In the genomic region with DNA sequence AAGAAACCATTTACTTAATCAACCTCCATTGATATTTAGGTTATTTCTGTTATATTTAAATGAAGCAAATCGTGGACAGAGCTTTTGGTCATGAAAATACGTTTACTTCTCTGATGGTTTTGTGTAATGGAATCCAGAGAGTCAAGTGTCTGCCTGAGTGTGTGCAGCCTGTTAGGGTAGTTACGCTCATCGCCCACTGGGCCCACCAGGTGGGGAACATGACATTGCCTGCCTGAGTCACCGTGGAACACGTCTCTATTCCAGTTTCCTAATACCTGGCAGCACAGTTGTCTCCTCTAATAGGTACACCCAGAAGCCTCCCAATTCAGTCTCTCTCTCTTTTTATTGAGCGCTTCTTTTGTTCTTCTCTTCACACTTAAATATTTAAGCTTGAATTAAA, we compare ENCODE assay signal across 1 cellular context.
TF ChIP-seq lines count a peak whose summit lies in the region.

No MANE protein-coding gene starts in this region.

TF ChIP-seq in HepG2, 621 proteins besides CTCF, POLR2A, EP300 and RAD21:
- no peak for TF ChIP-seq WIZ (CRISPR knock-in tag; IDR thresholded peaks at IDR 0.05)
- TF ChIP-seq ZSCAN29 (CRISPR knock-in tag; conservative IDR thresholded peaks at IDR 0.05): no peak
- no peak for TF ChIP-seq ARNT2 (CRISPR knock-in tag; IDR thresholded peaks at IDR 0.05; ENCODE audit: low read depth)
- TF ChIP-seq ZNF468 (CRISPR knock-in tag; IDR thresholded peaks at IDR 0.05): no peak
- TF ChIP-seq JDP2 (CRISPR knock-in tag; IDR thresholded peaks at IDR 0.05; ENCODE audit: borderline replicate concordance): no peak
- no peak for TF ChIP-seq ATRX (CRISPR knock-in tag; IDR thresholded peaks at IDR 0.05; ENCODE audit: borderline replicate concordance)
- no peak for TF ChIP-seq PHB2 (IDR thresholded peaks at IDR 0.05; ENCODE audit: partially characterized antibody)
- no peak for TF ChIP-seq JUN (CRISPR knock-in tag; IDR thresholded peaks at IDR 0.05)
- no peak for TF ChIP-seq ZNF777 (CRISPR knock-in tag; IDR thresholded peaks at IDR 0.05)
TF ChIP-seq in HepG2: peak in this region for 0.
